In the genomic region with DNA sequence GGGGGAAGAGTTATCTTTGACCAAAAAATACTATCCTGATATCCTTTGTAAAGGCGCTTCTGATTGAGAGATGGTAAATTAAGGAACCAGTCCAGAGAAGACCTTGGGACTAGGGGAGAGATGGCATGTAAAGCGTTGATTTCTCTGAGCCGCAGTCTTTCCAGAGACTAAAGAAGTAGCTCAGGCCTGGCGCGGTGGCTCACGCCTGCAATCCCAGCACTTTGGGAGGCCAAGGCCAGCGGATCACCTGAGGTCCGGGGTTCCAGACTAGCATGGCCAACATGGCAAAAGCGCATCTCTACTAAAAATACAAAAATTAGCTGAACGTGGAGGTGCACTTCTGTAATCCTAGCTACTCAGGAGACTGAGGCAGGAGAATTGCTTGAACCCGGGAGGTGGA, we compare ENCODE assay signal across 9 cellular contexts. TPM values are rescaled to one million over a fixed set of nuclear protein-coding genes. Genes with fewer than 3 reads are reported as not detected.
A peak's percentile ranks its signal among the peaks of the same experiment; 100 is the strongest.
DNase-seq lines count a peak whose midpoint lies in the region; ATAC-seq, FAIRE-seq and TF ChIP-seq lines count a peak whose summit lies in the region.
"Had no signal": no experiment of that assay in that cellular context is flagged by ENCODE, and none has a peak within 500 bp of the region (broad histone marks: within the 10 kb centered on the region; RNA-seq: fewer than 3 reads in every experiment).

No MANE protein-coding gene starts in this region.

- no peak for DNase-seq in Caco-2
- no peak for DNase-seq in PC-3
- DNase-seq in endothelial cell of umbilical vein (ENCODE audit: low read depth, low spot score): no peak
- DNase-seq in ovary: no peak
- no peak for DNase-seq in NCI-H748 (lab: John Stamatoyannopoulos, UW; ENCODE audit: unreplicated experiment)
- DNase-seq in stimulated activated CD4-positive, alpha-beta T cell treated with anti-CD3 and anti-CD28 coated beads, Interleukin-1b, Interleukin-23, amount 100 ng/mL, for 48 hours: no peak
- DNase-seq in HuH-7.5 (ENCODE audit: low spot score): no peak
- DNase-seq: activated effector memory CD4-positive, alpha-beta T cell treated with anti-CD3 and anti-CD28 coated beads, Interleukin-2, amount 50 U/mL, for 16 hours had no signal

- TF ChIP-seq EP300 in ovary (IDR thresholded peaks at IDR 0.05): no peak

- no TSS peak for BruUV-seq in Caco-2 (replicated peaks; lab: Mats Ljungman, UMichigan)
- BruUV-seq in PC-3 (replicated peaks; lab: Mats Ljungman, UMichigan): no TSS peak
- no TSS peak for BruUV-seq in endothelial cell of umbilical vein (replicated peaks; lab: Mats Ljungman, UMichigan)

- peak overlapping the region; percentile 75 for H3K4me3 Mint-ChIP-seq in Caco-2 (ENCODE audit: unreplicated experiment)

- H3K9me2 ChIP-seq in PC-3 (replicated peaks; ENCODE audit: low read length): no peaks in the 10 kb centered on the region

- H3K9me3 Mint-ChIP-seq in Caco-2 (ENCODE audit: unreplicated experiment): no peaks in the 10 kb centered on the region

- no peaks in the 10 kb centered on the region for H3K27me3 ChIP-seq in Caco-2 (replicated peaks; ENCODE audit: control insufficient read depth, insufficient read depth, low read length)
- no peaks in the 10 kb centered on the region for H3K27me3 ChIP-seq in PC-3 (ENCODE audit: low read length)
- H3K27me3 ChIP-seq in endothelial cell of umbilical vein (ENCODE audit: control insufficient read depth in 2 of 2, insufficient read depth in 2 of 2, low read length in 2 of 2): no peaks in the 10 kb centered on the region
- H3K27me3 ChIP-seq in ovary: no peaks in the 10 kb centered on the region

- no peak for TF ChIP-seq CTCF in Caco-2 (IDR thresholded peaks at IDR 0.05; ENCODE audit: insufficient read depth in 1 of 2, low read depth in 1 of 2, low read length in 1 of 2, severe bottlenecking in 1 of 2, unreplicated experiment in 1 of 2)
- TF ChIP-seq CTCF in PC-3 (conservative IDR thresholded peaks at IDR 0.05; ENCODE audit: low read depth, low read length): no peak
- no peak for TF ChIP-seq CTCF in endothelial cell of umbilical vein (IDR thresholded peaks at IDR 0.05; ENCODE audit: extremely low read depth in 1 of 2, insufficient read depth in 1 of 2, low read depth in 1 of 2, low read length in 2 of 2)
- TF ChIP-seq CTCF in ovary (IDR thresholded peaks at IDR 0.05): no peak

- H3K4me3 ChIP-seq in Caco-2 (ENCODE audit: low read depth, low read length) (peak overlapping the region; percentile 98), PC-3 (ENCODE audit: low read length) (peak overlapping the region; percentile 98), endothelial cell of umbilical vein (replicated peaks in 1 of 3; ENCODE audit: insufficient read depth in 1 of 3, low read depth in 1 of 3, low read length in 3 of 3) (peak overlapping the region; percentile 71 to 81 (median 74)), ovary (peak overlapping the region; percentile 93)

- peaks cover 14% of the 10 kb centered on the region; the same call in 1 of the 2 replicates for H4K20me1 ChIP-seq in PC-3 (ENCODE audit: low read length)
- peaks cover 3% of the 10 kb centered on the region for H4K20me1 ChIP-seq in endothelial cell of umbilical vein (replicated peaks; ENCODE audit: control insufficient read depth, extremely low read depth, insufficient read depth, low read length)

- no peaks in the 10 kb centered on the region; the same call in none of the 2 replicates for H3K36me3 ChIP-seq in Caco-2 (ENCODE audit: control insufficient read depth, insufficient read depth, low read length)
- H3K36me3 ChIP-seq in PC-3 (ENCODE audit: low read depth, low read length): no peaks in the 10 kb centered on the region
- peaks cover 0 to 3% of the 10 kb centered on the region in 2 experiments for H3K36me3 ChIP-seq in endothelial cell of umbilical vein (ENCODE audit: control insufficient read depth in 2 of 2, extremely low read depth in 1 of 2, insufficient read depth in 2 of 2, low read length in 2 of 2)
- no peaks in the 10 kb centered on the region for H3K36me3 ChIP-seq in ovary

- no peak overlapping the region for H2AFZ ChIP-seq in PC-3 (ENCODE audit: low read length)
- H2AFZ ChIP-seq in endothelial cell of umbilical vein (ENCODE audit: low read depth, low read length): no peak overlapping the region

- POLR2A ChIA-PET in Caco-2 (lab: Charles Lee): no interaction called here
- POLR2A ChIA-PET in PC-3 (lab: Charles Lee; ENCODE audit: unreplicated experiment): no interaction called here
- POLR2A ChIA-PET in endothelial cell of umbilical vein (lab: Charles Lee): no interaction called here

- no peak for ATAC-seq in PC-3
- ATAC-seq in GM18861 (IDR thresholded peaks at IDR 0.05; ENCODE audit: unreplicated experiment): no peak

- no peak for TF ChIP-seq POLR2A in endothelial cell of umbilical vein (IDR thresholded peaks at IDR 0.05; ENCODE audit: low read depth, low read length)
- no peak for TF ChIP-seq POLR2A in ovary (IDR thresholded peaks at IDR 0.05)

- H3K27me3 Mint-ChIP-seq in Caco-2 (ENCODE audit: insufficient read depth, unreplicated experiment): no peaks in the 10 kb centered on the region

- CTCF ChIA-PET in Caco-2 (lab: Charles Lee) (interaction anchor here (0.9 to 3.2 kb wide), 2 partner anchors 17 to 32 kb away, joined by 3 to 18 read pairs; no protein-coding TSS in a partner anchor), PC-3 (lab: Charles Lee) (no interaction called here), endothelial cell of umbilical vein (lab: Charles Lee) (interaction anchor here (1.0 to 1.5 kb wide), 5 partner anchors 9 to 176 kb away, joined by 3 to 7 read pairs (median 4); no protein-coding TSS in a partner anchor)

- peaks cover 17% of the 10 kb centered on the region for H3K4me1 Mint-ChIP-seq in Caco-2 (ENCODE audit: low read depth, unreplicated experiment)

- H3K9ac ChIP-seq in PC-3 (ENCODE audit: low read length) (peak overlapping the region; percentile 100), endothelial cell of umbilical vein (replicated peaks; ENCODE audit: extremely low read depth, insufficient read depth, low read length) (peak overlapping the region; percentile 93)

- H3K27ac Mint-ChIP-seq in Caco-2 (ENCODE audit: unreplicated experiment): peak overlapping the region; percentile 93

- no peak for FAIRE-seq in endothelial cell of umbilical vein (lab: Jason Lieb, UNC)

- peaks cover 30% of the 10 kb centered on the region for H3K4me1 ChIP-seq in Caco-2
- peaks cover 33% of the 10 kb centered on the region for H3K4me1 ChIP-seq in PC-3 (ENCODE audit: insufficient read depth, low read length)
- peaks cover 32% of the 10 kb centered on the region for H3K4me1 ChIP-seq in endothelial cell of umbilical vein (ENCODE audit: control insufficient read depth, extremely low read depth, insufficient read depth, low read length)
- peaks cover 16% of the 10 kb centered on the region for H3K4me1 ChIP-seq in ovary (ENCODE audit: insufficient read depth)

- peak overlapping the region; percentile 81 for H3K27ac ChIP-seq in PC-3 (ENCODE audit: low read length)
- peak overlapping the region; percentile 79 for H3K27ac ChIP-seq in endothelial cell of umbilical vein (ENCODE audit: insufficient read depth, low read depth, low read length)
- no peak overlapping the region for H3K27ac ChIP-seq in ovary

- whole genome bisulfite sequencing in ovary, 3 donors: 61 to 77% (median 66%) methylated on average over 11 of the region's 11 CpGs

- H3K9me3 ChIP-seq in Caco-2 (no peaks in the 10 kb centered on the region), PC-3 (ENCODE audit: low read length) (no peaks in the 10 kb centered on the region), endothelial cell of umbilical vein (replicated peaks; ENCODE audit: control insufficient read depth, insufficient read depth, low read length) (no peaks in the 10 kb centered on the region), ovary (no peaks in the 10 kb centered on the region)

- no peaks in the 10 kb centered on the region for H3K9me1 ChIP-seq in endothelial cell of umbilical vein (replicated peaks; ENCODE audit: control insufficient read depth, extremely low read depth, insufficient read depth, low read length)

- H3K4me2 ChIP-seq in PC-3 (ENCODE audit: low read length) (peak overlapping the region; percentile 90), endothelial cell of umbilical vein (ENCODE audit: insufficient read depth, low read length) (peak overlapping the region; percentile 79)

- dilution Hi-C loops in endothelial cell of umbilical vein (cut with MboI; ENCODE audit: extremely low pct_ligation_motif_present, low sequenced_read_pairs): no loop called here

- intact Hi-C loops in Caco-2 (cut with micrococcal nuclease; ENCODE audit: unreplicated experiment) (no loop called here), PC-3 (cut with micrococcal nuclease) (no loop called here), endothelial cell of umbilical vein (cut with micrococcal nuclease) (no loop called here), ovary (cut with DNase I) (no loop called here)

- H3F3A ChIP-seq in PC-3 (ENCODE audit: low read length, unreplicated experiment): no peaks in the 10 kb centered on the region

- H3K79me2 ChIP-seq in PC-3 (ENCODE audit: low read length): peaks cover 91% of the 10 kb centered on the region
- H3K79me2 ChIP-seq in endothelial cell of umbilical vein (ENCODE audit: control insufficient read depth, insufficient read depth, low read length): peaks cover 77% of the 10 kb centered on the region

- peaks cover 46% of the 10 kb centered on the region for H3K36me3 Mint-ChIP-seq in Caco-2 (ENCODE audit: insufficient read depth, unreplicated experiment)

RNA-seq across cellular contexts. Expression of a gene that starts 0.6 kb away (rescaled TPM):
- 70.9 and 80.1 TPM in 2 replicates for total RNA-seq in Caco-2 (2022)
- 31.8 and 35.1 TPM in 2 replicates for total RNA-seq in PC-3 (2014; rRNA removed)
- 57.5 and 60.3 TPM in 2 replicates for total RNA-seq in endothelial cell of umbilical vein
- polyA plus RNA-seq in endothelial cell of umbilical vein: 61.3 and 70.3 TPM in 2 replicates
- 29.6 and 37.1 TPM in 2 replicates for polyA plus RNA-seq in endothelial cell of umbilical vein (2011; cell fraction: cytosol; rRNA removed)
- polyA plus RNA-seq in endothelial cell of umbilical vein (2011; cell fraction: nucleus; rRNA removed): 432 and 495 TPM in 2 replicates
- 43.0 and 54.3 TPM in 2 replicates for polyA plus RNA-seq in endothelial cell of umbilical vein (2012)
- polyA minus RNA-seq in endothelial cell of umbilical vein: 28.7 and 40.5 TPM in 2 replicates
- polyA minus RNA-seq in endothelial cell of umbilical vein (2011; cell fraction: cytosol; rRNA and poly(A)+ RNA removed): 19.8 TPM
- 39.4 and 54.5 TPM in 2 replicates for polyA minus RNA-seq in endothelial cell of umbilical vein (2011; cell fraction: nucleus; rRNA and poly(A)+ RNA removed)
- total RNA-seq in ovary: 10 to 100 TPM; 35.8 to 44.9 (median 42.0) TPM
- polyA plus RNA-seq in ovary: 10 to 100 TPM; 18.4 to 57.4 TPM

RNA-seq across cellular contexts. Expression of a gene that starts 1.4 kb away (rescaled TPM):
- total RNA-seq in Caco-2 (2022): 239 and 245 TPM in 2 replicates
- 98.5 and 167 TPM in 2 replicates for total RNA-seq in PC-3 (2014; rRNA removed)
- total RNA-seq in endothelial cell of umbilical vein: 199 and 208 TPM in 2 replicates
- 273 and 425 TPM in 2 replicates for polyA plus RNA-seq in endothelial cell of umbilical vein
- 422 and 462 TPM in 2 replicates for polyA plus RNA-seq in endothelial cell of umbilical vein (2011; cell fraction: cytosol; rRNA removed)
- 203 and 229 TPM in 2 replicates for polyA plus RNA-seq in endothelial cell of umbilical vein (2011; cell fraction: nucleus; rRNA removed)
- 317 and 338 TPM in 2 replicates for polyA plus RNA-seq in endothelial cell of umbilical vein (2012)
- 350 and 402 TPM in 2 replicates for polyA minus RNA-seq in endothelial cell of umbilical vein
- polyA minus RNA-seq in endothelial cell of umbilical vein (2011; cell fraction: cytosol; rRNA and poly(A)+ RNA removed): 183 TPM
- 67.7 and 85.7 TPM in 2 replicates for polyA minus RNA-seq in endothelial cell of umbilical vein (2011; cell fraction: nucleus; rRNA and poly(A)+ RNA removed)
- 10 to 100 TPM; 35.9 to 98.1 (median 67.8) TPM for total RNA-seq in ovary
- 100 to 1,000 TPM in 1 of 2 donors, 10 to 100 TPM in 1; 67.6 to 105 TPM for polyA plus RNA-seq in ovary

RNA-seq across cellular contexts. Expression of a gene that starts 6.0 kb away (rescaled TPM):
- total RNA-seq in Caco-2 (2022): 46.8 and 50.5 TPM in 2 replicates
- total RNA-seq in PC-3 (2014; rRNA removed): 39.1 and 39.8 TPM in 2 replicates
- total RNA-seq in endothelial cell of umbilical vein: 22.6 and 24.0 TPM in 2 replicates
- 25.9 and 27.5 TPM in 2 replicates for polyA plus RNA-seq in endothelial cell of umbilical vein
- polyA plus RNA-seq in endothelial cell of umbilical vein (2011; cell fraction: cytosol; rRNA removed): 23.3 and 26.1 TPM in 2 replicates
- 9.1 and 9.6 TPM in 2 replicates for polyA plus RNA-seq in endothelial cell of umbilical vein (2011; cell fraction: nucleus; rRNA removed)
- polyA plus RNA-seq in endothelial cell of umbilical vein (2012): 19.6 and 20.1 TPM in 2 replicates
- polyA minus RNA-seq in endothelial cell of umbilical vein: 17.4 and 21.1 TPM in 2 replicates
- 32.5 TPM for polyA minus RNA-seq in endothelial cell of umbilical vein (2011; cell fraction: cytosol; rRNA and poly(A)+ RNA removed)
- 3.2 and 4.6 TPM in 2 replicates for polyA minus RNA-seq in endothelial cell of umbilical vein (2011; cell fraction: nucleus; rRNA and poly(A)+ RNA removed)
- total RNA-seq in ovary: 10 to 100 TPM; 31.0 to 59.7 (median 46.6) TPM
- 10 to 100 TPM; 17.3 to 30.6 TPM for polyA plus RNA-seq in ovary

RNA-seq across cellular contexts. Expression of a gene that starts 24.7 kb away (rescaled TPM):
- total RNA-seq in Caco-2 (2022) (124 and 139 TPM in 2 replicates), PC-3 (2014; rRNA removed) (58.9 and 94.7 TPM in 2 replicates), endothelial cell of umbilical vein (68.0 and 81.2 TPM in 2 replicates), ovary (10 to 100 TPM; 34.7 to 65.3 (median 54.0) TPM)
- polyA plus RNA-seq in endothelial cell of umbilical vein (57.5 and 71.6 TPM in 2 replicates), ovary (10 to 100 TPM; 29.8 to 37.9 TPM)
- polyA plus RNA-seq in endothelial cell of umbilical vein (2011; cell fraction: cytosol; rRNA removed): 42.6 and 43.8 TPM in 2 replicates
- 202 and 256 TPM in 2 replicates for polyA plus RNA-seq in endothelial cell of umbilical vein (2011; cell fraction: nucleus; rRNA removed)
- 57.4 and 64.9 TPM in 2 replicates for polyA plus RNA-seq in endothelial cell of umbilical vein (2012)
- 72.0 and 105 TPM in 2 replicates for polyA minus RNA-seq in endothelial cell of umbilical vein
- 54.1 TPM for polyA minus RNA-seq in endothelial cell of umbilical vein (2011; cell fraction: cytosol; rRNA and poly(A)+ RNA removed)
- 55.5 and 57.5 TPM in 2 replicates for polyA minus RNA-seq in endothelial cell of umbilical vein (2011; cell fraction: nucleus; rRNA and poly(A)+ RNA removed)

RNA-seq across cellular contexts. Expression of a gene that starts 36.6 kb away (rescaled TPM):
- total RNA-seq in Caco-2 (2022): 0.93 TPM in 1 of 2 replicates, not detected in the other
- total RNA-seq in PC-3 (2014; rRNA removed): not detected in 2 replicates
- total RNA-seq in endothelial cell of umbilical vein: not detected in 2 replicates
- polyA plus RNA-seq in endothelial cell of umbilical vein: 0.37 and 1.0 TPM in 2 replicates
- 0.11 TPM in 1 of 2 replicates, not detected in the other for polyA plus RNA-seq in endothelial cell of umbilical vein (2011; cell fraction: cytosol; rRNA removed)
- polyA plus RNA-seq in endothelial cell of umbilical vein (2011; cell fraction: nucleus; rRNA removed): 0.87 and 1.9 TPM in 2 replicates
- polyA plus RNA-seq in endothelial cell of umbilical vein (2012): 0.36 and 0.44 TPM in 2 replicates
- polyA minus RNA-seq in endothelial cell of umbilical vein: 0.49 TPM in 1 of 2 replicates, not detected in the other
- not detected for polyA minus RNA-seq in endothelial cell of umbilical vein (2011; cell fraction: cytosol; rRNA and poly(A)+ RNA removed)
- not detected in 2 replicates for polyA minus RNA-seq in endothelial cell of umbilical vein (2011; cell fraction: nucleus; rRNA and poly(A)+ RNA removed)
- total RNA-seq in ovary: 1 to 10 TPM in 6 of 7 donors, under 1 TPM in 1; 0.95 to 3.9 (median 2.5) TPM
- polyA plus RNA-seq in ovary: 1 to 10 TPM in 1 of 2 donors, not detected in 1; 4.7 TPM

Comparison
In these comparisons a context has a peak if more than half of its experiments do, and no peak if none do; other contexts are left out.
1. H3K27ac ChIP-seq: peak in PC-3 (single experiment) and endothelial cell of umbilical vein (single experiment); none in ovary (0 of 2).
2. Peak in every context shown above with its lines, with median percentiles within 50 percentile points of each other: H3K4me3 ChIP-seq.